In genomic region chr18:57194622-57195021, GRCh38 we compare ENCODE assay signal across 2 cellular contexts.
TF ChIP-seq lines count a peak whose summit lies in the region.

No MANE protein-coding gene starts in this region.

TF ChIP-seq in liver, 16 proteins besides CTCF, POLR2A, EP300 and RAD21:
- TF ChIP-seq REST (IDR thresholded peaks at IDR 0.05) (peak; percentile 47), GABPA (IDR thresholded peaks at IDR 0.05 in 1 of 2, conservative IDR thresholded peaks at IDR 0.05 in 1 of 2) (no peak), HNF4A (conservative IDR thresholded peaks at IDR 0.05) (peak; percentile 80 to 86), TAF1 (conservative IDR thresholded peaks at IDR 0.05) (no peak), SP1 (IDR thresholded peaks at IDR 0.05) (no peak), RXRA (IDR thresholded peaks at IDR 0.05) (peak; percentile 13 to 73), FOXA2 (IDR thresholded peaks at IDR 0.05) (no peak), JUND (IDR thresholded peaks at IDR 0.05) (no peak), ZBTB33 (IDR thresholded peaks at IDR 0.05) (no peak), ATF3 (IDR thresholded peaks at IDR 0.05) (no peak), MAX (IDR thresholded peaks at IDR 0.05) (no peak), NR2F2 (IDR thresholded peaks at IDR 0.05) (no peak), HNF4G (IDR thresholded peaks at IDR 0.05) (no peak), EGR1 (IDR thresholded peaks at IDR 0.05; ENCODE audit: low read depth in 2 of 2) (no peak), FOXA1 (IDR thresholded peaks at IDR 0.05) (no peak), YY1 (IDR thresholded peaks at IDR 0.05) (peak; percentile 91)

TF ChIP-seq in HepG2, 621 proteins besides CTCF, POLR2A, EP300 and RAD21:
- TF ChIP-seq ZNF512 (CRISPR knock-in tag; IDR thresholded peaks at IDR 0.05) (no peak), PBX3 (CRISPR knock-in tag; IDR thresholded peaks at IDR 0.05; ENCODE audit: borderline replicate concordance) (no peak), YEATS4 (CRISPR knock-in tag; IDR thresholded peaks at IDR 0.05; ENCODE audit: borderline replicate concordance) (no peak), ZNF776 (CRISPR knock-in tag; IDR thresholded peaks at IDR 0.05) (no peak)
